ENCODE assay signal across 8 cellular contexts in genomic region chr17:43169561-43170139, GRCh38. TPM values are rescaled to one million over a fixed set of nuclear protein-coding genes. Genes with fewer than 3 reads are reported as not detected.
A peak's percentile ranks its signal among the peaks of the same experiment; 100 is the strongest.
DNase-seq lines count a peak whose midpoint lies in the region; ATAC-seq, FAIRE-seq and TF ChIP-seq lines count a peak whose summit lies in the region.

No MANE protein-coding gene starts in this region.

- peak in 1 of 2 donors; percentile 6 for DNase-seq in activated naive CD4-positive, alpha-beta T cell treated with anti-CD3 and anti-CD28 coated beads, Interleukin-2, amount 50 U/mL, for 72 hours (ENCODE audit: low spot score in 2 of 2)
- no peak for DNase-seq in activated naive CD4-positive, alpha-beta T cell (lab: John Stamatoyannopoulos, UW)
- DNase-seq in NCI-H524 (lab: John Stamatoyannopoulos, UW), result peak; percentile 40 to 44
- DNase-seq in bronchial epithelial cell (ENCODE audit: low read depth), result peak; percentile 0
- DNase-seq in stimulated activated CD8-positive, alpha-beta memory T cell treated with anti-CD3 and anti-CD28 coated beads, Interleukin-15, amount 100 ng/mL, for 24 hours (ENCODE audit: low read depth), result peak; percentile 2
- DNase-seq in GOT3 (lab: John Stamatoyannopoulos, UW), result no peak

- H3K36me3 Mint-ChIP-seq in activated naive CD4-positive, alpha-beta T cell treated with anti-CD3 and anti-CD28 coated beads, Interleukin-2, amount 50 U/mL, for 72 hours, result no peaks in the 10 kb centered on the region

- no peak for FAIRE-seq in bronchial epithelial cell (lab: Jason Lieb, UNC)

- peak; percentile 16 to 19 for ATAC-seq in activated naive CD4-positive, alpha-beta T cell treated with anti-CD3 and anti-CD28 coated beads, Interleukin-2, amount 50 U/mL, for 72 hours
- ATAC-seq in HG02623 (IDR thresholded peaks at IDR 0.05; ENCODE audit: unreplicated experiment), result peak; percentile 14

- peak overlapping the region; percentile 69 for H3K4me3 ChIP-seq in bronchial epithelial cell (ENCODE audit: low read depth, low read length)

- H3K9me3 Mint-ChIP-seq in activated naive CD4-positive, alpha-beta T cell treated with anti-CD3 and anti-CD28 coated beads, Interleukin-2, amount 50 U/mL, for 72 hours, result no peaks in the 10 kb centered on the region

- TF ChIP-seq CTCF in bronchial epithelial cell (IDR thresholded peaks at IDR 0.05; ENCODE audit: insufficient read depth, low read length, severe bottlenecking), result no peak

- peak overlapping the region; percentile 98 for H3K27ac ChIP-seq in layer of hippocampus (ENCODE audit: low read depth, low read length)

- no peak overlapping the region for H3K27ac Mint-ChIP-seq in activated naive CD4-positive, alpha-beta T cell treated with anti-CD3 and anti-CD28 coated beads, Interleukin-2, amount 50 U/mL, for 72 hours

- H3K36me3 ChIP-seq in bronchial epithelial cell (ENCODE audit: control insufficient read depth, insufficient read depth, low read length), result no peaks in the 10 kb centered on the region

- H3K27me3 ChIP-seq in bronchial epithelial cell (ENCODE audit: control insufficient read depth, insufficient read depth, low read length) (no peaks in the 10 kb centered on the region), layer of hippocampus (ENCODE audit: control insufficient read depth, insufficient read depth, low read length) (no peaks in the 10 kb centered on the region)

RNA-seq across cellular contexts. Expression of gene NBR1, which starts 1.4 kb away (rescaled TPM):
- 10 to 100 TPM; 56.7 to 89.2 TPM for total RNA-seq in activated naive CD4-positive, alpha-beta T cell treated with anti-CD3 and anti-CD28 coated beads, Interleukin-2, amount 50 U/mL, for 72 hours
- total RNA-seq in bronchial epithelial cell, result 51.9 and 74.5 TPM in 2 replicates

RNA-seq across cellular contexts. Expression of gene TMEM106A, which starts 42.0 kb away (rescaled TPM):
- total RNA-seq in activated naive CD4-positive, alpha-beta T cell treated with anti-CD3 and anti-CD28 coated beads, Interleukin-2, amount 50 U/mL, for 72 hours, result 10 to 100 TPM; 11.9 to 17.0 TPM
- 0.26 and 0.38 TPM in 2 replicates for total RNA-seq in bronchial epithelial cell

RNA-seq across cellular contexts. Expression of gene BRCA1, which starts 44.5 kb away (rescaled TPM):
- 100 to 1,000 TPM in 1 of 2 donors, 10 to 100 TPM in 1; 74.0 to 126 TPM for total RNA-seq in activated naive CD4-positive, alpha-beta T cell treated with anti-CD3 and anti-CD28 coated beads, Interleukin-2, amount 50 U/mL, for 72 hours
- 3.4 and 4.1 TPM in 2 replicates for total RNA-seq in bronchial epithelial cell

RNA-seq across cellular contexts. Expression of gene CCDC200, which starts 58.8 kb away (rescaled TPM):
- total RNA-seq in activated naive CD4-positive, alpha-beta T cell treated with anti-CD3 and anti-CD28 coated beads, Interleukin-2, amount 50 U/mL, for 72 hours, result under 1 TPM in 1 of 2 donors, not detected in 1; 0.48 TPM
- not detected in 2 replicates for total RNA-seq in bronchial epithelial cell

Comparison
In these comparisons a context has a peak if more than half of its experiments do, and no peak if none do; other contexts are left out.
1. DNase-seq: peak in NCI-H524 (2 of 2), bronchial epithelial cell (single experiment) and stimulated activated CD8-positive, alpha-beta memory T cell treated with anti-CD3 and anti-CD28 coated beads, Interleukin-15, amount 100 ng/mL, for 24 hours (single experiment); none in activated naive CD4-positive, alpha-beta T cell (0 of 4) and GOT3 (single experiment).
2. RNA of gene BRCA1, which starts 44.5 kb away (total RNA-seq): 74.0 to 126 TPM in activated naive CD4-positive, alpha-beta T cell treated with anti-CD3 and anti-CD28 coated beads, Interleukin-2, amount 50 U/mL, for 72 hours; 3.4 to 4.1 TPM in bronchial epithelial cell; every median in the first group is over 10 times any median in the second.